In genomic region chr22:48315415-48316244, GRCh38 we compare ENCODE assay signal across 25 cellular contexts.
A peak's percentile ranks its signal among the peaks of the same experiment; 100 is the strongest.
DNase-seq lines count a peak whose midpoint lies in the region; ATAC-seq, FAIRE-seq and TF ChIP-seq lines count a peak whose summit lies in the region.
"Had no signal": no experiment of that assay in that cellular context is flagged by ENCODE, and none has a peak within 500 bp of the region (broad histone marks: within the 10 kb centered on the region; RNA-seq: fewer than 3 reads in every experiment).

No MANE protein-coding gene starts in this region.

- no peak overlapping the region for H3T11ph ChIP-seq in H9 (ENCODE audit: low read length)

- no peak overlapping the region for H3K18ac ChIP-seq in H9 (ENCODE audit: insufficient read length, low read depth, low read length)

- H3K79me2 ChIP-seq in H9 (ENCODE audit: insufficient read depth, low read length), result no peaks in the 10 kb centered on the region

- ATAC-seq in esophagus mucosa (no peak), GM19023 (IDR thresholded peaks at IDR 0.05; ENCODE audit: unreplicated experiment) (no peak)
- ATAC-seq: activated T-cell treated with anti-CD3 and anti-CD28 coated beads, Interleukin-2, amount 50 U/mL, for 72 hours; naive thymus-derived CD8-positive, alpha-beta T cell had no signal

- no peak overlapping the region for H3K4me3 Mint-ChIP-seq in H9
- H3K4me3 Mint-ChIP-seq: activated CD4-positive, alpha-beta T cell treated with anti-CD3 and anti-CD28 coated beads, Interleukin-2, amount 10 ng/mL, durations not matched to agents 24 days and 14 days; activated T-cell treated with anti-CD3 and anti-CD28 coated beads, Interleukin-2, amount 50 U/mL, for 72 hours; CD14-positive monocyte; dendritic cell treated with granulocyte-macrophage colony-stimulating factor and Interleukin-4, amounts not matched to agents 40 ng/mL and 50 ng/mL, for 4 days; naive thymus-derived CD8-positive, alpha-beta T cell had no signal

- H3K4me3 ChIP-seq in Peyer's patch, result no peak overlapping the region
- H3K4me3 ChIP-seq in kidney (ENCODE audit: low read length in 2 of 2), result no peak overlapping the region
- no peak overlapping the region for H3K4me3 ChIP-seq in spleen
- H3K4me3 ChIP-seq: breast epithelium, left ventricle myocardium inferior, upper lobe of left lung had no signal

- no peak overlapping the region for H3K27ac ChIP-seq in H9 (ENCODE audit: insufficient read length, low read depth, low read length)
- H3K27ac ChIP-seq in Peyer's patch, result no peak overlapping the region
- no peak overlapping the region for H3K27ac ChIP-seq in kidney (ENCODE audit: low read depth in 2 of 2, low read length in 2 of 2)
- no peak overlapping the region for H3K27ac ChIP-seq in spleen
- H3K27ac ChIP-seq: breast epithelium, left ventricle myocardium inferior, upper lobe of left lung had no signal

- H2BK120ac ChIP-seq in H9 (ENCODE audit: low read depth, low read length, poor library complexity, severe bottlenecking), result no peak overlapping the region

- H3K56ac ChIP-seq in H9 (ENCODE audit: insufficient read length, low read depth, low read length), result no peak overlapping the region

- no peak overlapping the region for H4K5ac ChIP-seq in H9 (ENCODE audit: insufficient read length, low read depth, low read length)

- FAIRE-seq in kidney (lab: Jason Lieb, UNC), result no peak
- FAIRE-seq: endometrium, GM12891 had no signal

- H3K4ac ChIP-seq in H9 (ENCODE audit: low read depth, low read length), result no peak overlapping the region

- peaks cover 3% of the 10 kb centered on the region; the same call in 1 of the 2 replicates for H3K4me1 ChIP-seq in H9 (ENCODE audit: insufficient read depth, low read length)
- H3K4me1 ChIP-seq in Peyer's patch, result peaks cover 0 to 2% (median 0%) of the 10 kb centered on the region in 4 donors
- no peaks in the 10 kb centered on the region for H3K4me1 ChIP-seq in kidney (ENCODE audit: control insufficient read depth in 1 of 2, insufficient read depth in 1 of 2, low read depth in 1 of 2, low read length in 2 of 2)
- no peaks in the 10 kb centered on the region for H3K4me1 ChIP-seq in spleen
- H3K4me1 ChIP-seq: breast epithelium, left ventricle myocardium inferior, upper lobe of left lung had no signal

- TF ChIP-seq CTCF in H9 (conservative IDR thresholded peaks at IDR 0.05), result no peak
- TF ChIP-seq CTCF in Peyer's patch (IDR thresholded peaks at IDR 0.05), result no peak
- TF ChIP-seq CTCF in kidney (IDR thresholded peaks at IDR 0.05; ENCODE audit: borderline replicate concordance, extremely low read depth, insufficient read depth), result no peak
- TF ChIP-seq CTCF in spleen (IDR thresholded peaks at IDR 0.05 in 8 of 11, conservative IDR thresholded peaks at IDR 0.05 in 3 of 11), result no peak

- H3K79me1 ChIP-seq in H9 (ENCODE audit: insufficient read depth, low read depth, low read length, poor library complexity, severe bottlenecking), result no peaks in the 10 kb centered on the region

- peaks cover 10 to 13% of the 10 kb centered on the region in 2 experiments; a peak in 4 of 5 replicates for H3K9me3 Mint-ChIP-seq in H9
- H3K9me3 Mint-ChIP-seq: activated CD4-positive, alpha-beta T cell treated with anti-CD3 and anti-CD28 coated beads, Interleukin-2, amount 10 ng/mL, durations not matched to agents 24 days and 14 days; dendritic cell treated with granulocyte-macrophage colony-stimulating factor and Interleukin-4, amounts not matched to agents 40 ng/mL and 50 ng/mL, for 4 days had no signal

- intact Hi-C loops in kidney (cut with DNase I) (no loop called here), spleen (cut with DNase I; ENCODE audit: low total_unique reads) (no loop called here)

- H4K20me1 ChIP-seq in H9 (ENCODE audit: control insufficient read depth, insufficient read depth, insufficient read length), result no peaks in the 10 kb centered on the region

- H3K9ac ChIP-seq in H9 (ENCODE audit: extremely low read depth, insufficient read length, low read length) (no peak overlapping the region), kidney (ENCODE audit: low read length in 2 of 2) (no peak overlapping the region)

- H2BK20ac ChIP-seq in H9 (ENCODE audit: low read depth, low read length, poor library complexity, severe bottlenecking), result no peak overlapping the region

- H2AK5ac ChIP-seq in H9 (ENCODE audit: insufficient read length, low read length), result no peak overlapping the region

- H3K36me3 Mint-ChIP-seq in H9 (ENCODE audit: insufficient read depth in 1 of 3, low read depth in 3 of 3), result peaks cover 2 to 13% (median 3%) of the 10 kb centered on the region in 3 experiments; a peak in 5 of 7 replicates
- H3K36me3 Mint-ChIP-seq: CD14-positive monocyte had no signal

- H4K91ac ChIP-seq in H9 (ENCODE audit: insufficient read length, low read depth, low read length), result no peak overlapping the region

- peaks cover 24% of the 10 kb centered on the region for H3K27me3 Mint-ChIP-seq in H9 (ENCODE audit: low read depth)
- H3K27me3 Mint-ChIP-seq: activated CD4-positive, alpha-beta T cell treated with anti-CD3 and anti-CD28 coated beads, Interleukin-2, amount 10 ng/mL, durations not matched to agents 24 days and 14 days; dendritic cell treated with granulocyte-macrophage colony-stimulating factor and Interleukin-4, amounts not matched to agents 40 ng/mL and 50 ng/mL, for 4 days had no signal

- no peaks in the 10 kb centered on the region for H3K27me3 ChIP-seq in H9 (ENCODE audit: insufficient read depth, low read length)
- no peaks in the 10 kb centered on the region for H3K27me3 ChIP-seq in Peyer's patch
- peaks cover 0 to 13% (median 0%) of the 10 kb centered on the region in 7 donors for H3K27me3 ChIP-seq in spleen (replicated peaks in 1 of 7)
- H3K27me3 ChIP-seq: upper lobe of left lung had no signal

- H2BK12ac ChIP-seq in H9 (ENCODE audit: insufficient read length, low read depth, low read length), result no peak overlapping the region

- peak; percentile 30 for DNase-seq in H9
- DNase-seq in Peyer's patch, result peak in 2 of 3 donors; percentile 37 to 43
- peak; percentile 72 for DNase-seq in kidney
- peak; percentile 62 for DNase-seq in spleen
- no peak for DNase-seq in activated CD4-positive, alpha-beta T cell treated with anti-CD3 and anti-CD28 coated beads, Interleukin-2, amount 50 U/mL, for 48 hours
- DNase-seq: activated CD4-positive, alpha-beta T cell treated with anti-CD3 and anti-CD28 coated beads, Interleukin-2, amount 10 ng/mL, durations not matched to agents 24 days and 14 days; activated naive CD4-positive, alpha-beta T cell; activated T-cell treated with anti-CD3 and anti-CD28 coated beads, Interleukin-2, amount 50 U/mL, for 72 hours; amniotic stem cell; hippocampal formation; left ventricle myocardium inferior; NCI-H1417; NCI-H2107; NCI-H510A; SHP77; stimulated activated CD4-positive, alpha-beta T cell treated with anti-CD3 and anti-CD28 coated beads, Interleukin-4, amount 100 ng/mL, for 1 hour had no signal

- H3K9me3 ChIP-seq in H9 (ENCODE audit: control insufficient read depth, low read depth, low read length) (no peaks in the 10 kb centered on the region), Peyer's patch (peaks cover 0 to 8% (median 0%) of the 10 kb centered on the region in 4 donors), kidney (ENCODE audit: control insufficient read depth in 1 of 2, low read length in 2 of 2) (no peaks in the 10 kb centered on the region), spleen (peaks cover 0 to 31% (median 25%) of the 10 kb centered on the region in 8 donors)

- H3K23me2 ChIP-seq in H9 (ENCODE audit: insufficient read length, low read depth, low read length, poor library complexity, severe bottlenecking), result no peaks in the 10 kb centered on the region

- H3K4me1 Mint-ChIP-seq in H9, result peaks cover 26% of the 10 kb centered on the region in 2 experiments
- H3K4me1 Mint-ChIP-seq: activated CD4-positive, alpha-beta T cell treated with anti-CD3 and anti-CD28 coated beads, Interleukin-2, amount 10 ng/mL, durations not matched to agents 24 days and 14 days; CD14-positive monocyte; naive thymus-derived CD8-positive, alpha-beta T cell had no signal

- no peak overlapping the region for H3K23ac ChIP-seq in H9 (ENCODE audit: insufficient read length, low read depth, low read length)

- no peak overlapping the region for H3K14ac ChIP-seq in H9 (ENCODE audit: insufficient read depth, low read length)

- H3K36me3 ChIP-seq in Peyer's patch, result no peaks in the 10 kb centered on the region
- no peaks in the 10 kb centered on the region for H3K36me3 ChIP-seq in kidney (ENCODE audit: control insufficient read depth in 1 of 2, insufficient read depth in 2 of 2, low read length in 2 of 2)
- H3K36me3 ChIP-seq in spleen, result no peaks in the 10 kb centered on the region
- H3K36me3 ChIP-seq: breast epithelium, left ventricle myocardium inferior, upper lobe of left lung had no signal

- whole genome bisulfite sequencing in H9 (ENCODE audit: extremely low coverage, insufficient read length, low lambda C conversion rate), result no CpG with 5 or more reads among the region's 24 CpGs
- WGBS in spleen, 5 donors, result 82 to 94% (median 88%) methylated on average over 19 to 24 of the region's 24 CpGs

- H4K8ac ChIP-seq in H9 (replicated peaks; ENCODE audit: insufficient read length, low read depth, low read length), result no peak overlapping the region

- no peak overlapping the region for H3K27ac Mint-ChIP-seq in H9
- H3K27ac Mint-ChIP-seq: activated CD4-positive, alpha-beta T cell treated with anti-CD3 and anti-CD28 coated beads, Interleukin-2, amount 10 ng/mL, durations not matched to agents 24 days and 14 days; activated T-cell treated with anti-CD3 and anti-CD28 coated beads, Interleukin-2, amount 50 U/mL, for 72 hours; CD14-positive monocyte; dendritic cell treated with granulocyte-macrophage colony-stimulating factor and Interleukin-4, amounts not matched to agents 40 ng/mL and 50 ng/mL, for 4 days; naive thymus-derived CD8-positive, alpha-beta T cell had no signal

- H2AFZ ChIP-seq in H9 (ENCODE audit: low read length), result no peak overlapping the region

- no peak overlapping the region for H3K4me2 ChIP-seq in H9 (ENCODE audit: insufficient read depth, insufficient read length, low read length)

- H2BK5ac ChIP-seq in H9 (ENCODE audit: insufficient read length, low read length), result no peak overlapping the region

- no peak overlapping the region for H2BK15ac ChIP-seq in H9 (ENCODE audit: low read depth, low read length)

- no peak for TF ChIP-seq POLR2A in Peyer's patch (IDR thresholded peaks at IDR 0.05)
- TF ChIP-seq POLR2A in spleen (IDR thresholded peaks at IDR 0.05), result no peak

Comparison
In these comparisons a context has a peak if more than half of its experiments do, and no peak if none do; other contexts are left out.
1. DNase-seq: peak in H9 (single experiment), Peyer's patch (2 of 3), kidney (single experiment) and spleen (single experiment); none in activated CD4-positive, alpha-beta T cell treated with anti-CD3 and anti-CD28 coated beads, Interleukin-2, amount 50 U/mL, for 48 hours (0 of 2).